ENCODE assay signal across 8 cellular contexts in genomic region chr14:95463173-95463901, GRCh38. TPM values are rescaled to one million over a fixed set of nuclear protein-coding genes. Genes with fewer than 3 reads are reported as not detected.
DNase-seq lines count a peak whose midpoint lies in the region; ATAC-seq and TF ChIP-seq lines count a peak whose summit lies in the region.

No MANE protein-coding gene starts in this region.

- peak overlapping the region; percentile 14 to 98 (median 87); a peak in 21 of 22 replicates for H3K4me2 ChIP-seq in BLaER1 treated with 17β-estradiol and CSF1 and Interleukin-3, amounts not matched to agents 10 nM and 100 nM

- H3K4me3 ChIP-seq in BLaER1 treated with 17β-estradiol and CSF1 and Interleukin-3, amounts not matched to agents 10 nM and 100 nM = peak overlapping the region in 5 of 10 experiments; percentile 8 to 41 (median 24); a peak in 5 of 20 replicates
- H3K4me3 ChIP-seq in left ventricle myocardium inferior (no peak overlapping the region), sigmoid colon (no peak overlapping the region)

- TF ChIP-seq EP300 in sigmoid colon (IDR thresholded peaks at IDR 0.05) = no peak

- intact Hi-C loops in left ventricle myocardium inferior (cut with micrococcal nuclease) (no loop called here), sigmoid colon (cut with DNase I) (loop anchor here (5.0 kb wide), 1 partner anchor 644 kb away; no protein-coding TSS in a partner anchor)

- ATAC-seq in HG03565 (IDR thresholded peaks at IDR 0.05; ENCODE audit: unreplicated experiment) (no peak), GM18520 (IDR thresholded peaks at IDR 0.05; ENCODE audit: unreplicated experiment) (no peak)

- TF ChIP-seq CTCF in left ventricle myocardium inferior (IDR thresholded peaks at IDR 0.05; ENCODE audit: borderline replicate concordance) (no peak), sigmoid colon (IDR thresholded peaks at IDR 0.05) (no peak)

- 10 to 26% methylated on average over 9 of the region's 9 CpGs for WGBS in sigmoid colon, 2 donors

- H3K27me3 ChIP-seq in BLaER1 treated with 17β-estradiol and CSF1 and Interleukin-3, amounts not matched to agents 10 nM and 100 nM = no peaks in the 10 kb centered on the region
- H3K27me3 ChIP-seq in left ventricle myocardium inferior (ENCODE audit: low read depth) (no peaks in the 10 kb centered on the region), sigmoid colon (no peaks in the 10 kb centered on the region)

- H3K36me3 ChIP-seq in BLaER1 treated with 17β-estradiol and CSF1 and Interleukin-3, amounts not matched to agents 10 nM and 100 nM = peaks cover 52 to 97% (median 84%) of the 10 kb centered on the region in 11 experiments
- H3K36me3 ChIP-seq in left ventricle myocardium inferior (peaks cover 18% of the 10 kb centered on the region), sigmoid colon (no peaks in the 10 kb centered on the region)

- H3K9me3 ChIP-seq in BLaER1 treated with 17β-estradiol and CSF1 and Interleukin-3, amounts not matched to agents 10 nM and 100 nM (replicated peaks in 1 of 11) = no peaks in the 10 kb centered on the region
- H3K9me3 ChIP-seq in left ventricle myocardium inferior (replicated peaks) = no peaks in the 10 kb centered on the region
- no peaks in the 10 kb centered on the region for H3K9me3 ChIP-seq in sigmoid colon

- H3K27ac ChIP-seq in BLaER1 treated with 17β-estradiol and CSF1 and Interleukin-3, amounts not matched to agents 10 nM and 100 nM = peak overlapping the region in 9 of 11 experiments; percentile 24 to 99 (median 94); a peak in 17 of 22 replicates
- H3K27ac ChIP-seq in left ventricle myocardium inferior (replicated peaks) (peak overlapping the region; percentile 38), sigmoid colon (no peak overlapping the region)

- H3K9ac ChIP-seq in BLaER1 treated with 17β-estradiol and CSF1 and Interleukin-3, amounts not matched to agents 10 nM and 100 nM = peak overlapping the region in 10 of 11 experiments; percentile 11 to 93 (median 62); a peak in 17 of 22 replicates

- no peak for TF ChIP-seq POLR2A in sigmoid colon (IDR thresholded peaks at IDR 0.05)

- H3K4me1 ChIP-seq in BLaER1 treated with 17β-estradiol and CSF1 and Interleukin-3, amounts not matched to agents 10 nM and 100 nM = peaks cover 49 to 100% (median 96%) of the 10 kb centered on the region in 10 experiments
- H3K4me1 ChIP-seq in left ventricle myocardium inferior = peaks cover 60% of the 10 kb centered on the region
- H3K4me1 ChIP-seq in sigmoid colon = peaks cover 0 to 26% (median 16%) of the 10 kb centered on the region in 4 donors

- H4K20me1 ChIP-seq in BLaER1 treated with 17β-estradiol and CSF1 and Interleukin-3, amounts not matched to agents 10 nM and 100 nM = peaks cover 0 to 47% (median 0%) of the 10 kb centered on the region in 11 experiments; a peak in 6 of 22 replicates

- DNase-seq in NCI-H1694 (lab: John Stamatoyannopoulos, UW) (peak; percentile 14), left ventricle myocardium inferior (no peak), ureter (ENCODE audit: low spot score) (no peak), sigmoid colon (no peak)
- DNase-seq in activated CD4-positive, alpha-beta T cell treated with anti-CD3 and anti-CD28 coated beads for 48 hours = peak; percentile 18

RNA-seq across cellular contexts. Expression of gene SYNE3, which starts 53.1 kb away (rescaled TPM):
- total RNA-seq in left ventricle myocardium inferior (11.3 TPM), ureter (14.4 TPM), sigmoid colon (10 to 100 TPM in 2 of 4 donors, 1 to 10 TPM in 2; 5.6 to 11.8 (median 9.9) TPM)
- 1 to 10 TPM in 2 of 3 donors, under 1 TPM in 1; 0.69 to 6.3 (median 1.8) TPM for polyA plus RNA-seq in sigmoid colon

Comparison
In these comparisons a context has a peak if more than half of its experiments do, and no peak if none do; other contexts are left out.
1. H3K27ac ChIP-seq: peak in BLaER1 treated with 17β-estradiol and CSF1 and Interleukin-3, amounts not matched to agents 10 nM and 100 nM (9 of 11) and left ventricle myocardium inferior (single experiment); none in sigmoid colon (0 of 4).
2. DNase-seq: peak in NCI-H1694 (single experiment) and activated CD4-positive, alpha-beta T cell treated with anti-CD3 and anti-CD28 coated beads for 48 hours (single experiment); none in left ventricle myocardium inferior (single experiment), ureter (single experiment) and sigmoid colon (single experiment).